ENCODE assay signal across 8 cellular contexts in the genomic region with DNA sequence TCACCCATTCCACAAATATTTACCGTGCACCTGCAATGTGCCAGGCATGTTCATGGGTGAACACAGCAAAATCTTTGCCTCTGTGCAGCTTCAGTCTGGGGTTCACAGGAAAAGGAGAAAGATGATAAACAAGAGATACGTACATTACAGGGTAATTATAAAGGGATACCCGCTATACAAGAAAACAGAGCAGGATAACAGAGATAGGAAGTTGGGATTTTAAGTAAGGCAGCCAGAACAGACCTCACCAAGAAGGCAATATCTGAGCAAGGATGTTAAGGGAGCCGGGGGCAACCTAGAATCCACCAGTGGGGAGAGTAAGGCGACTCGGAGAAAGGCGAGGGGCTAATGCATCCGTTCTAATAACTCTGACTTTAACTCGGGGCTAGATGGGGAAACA. TPM values are rescaled to one million over a fixed set of nuclear protein-coding genes. Genes with fewer than 3 reads are reported as not detected.
DNase-seq lines count a peak whose midpoint lies in the region; ATAC-seq and TF ChIP-seq lines count a peak whose summit lies in the region.

No MANE protein-coding gene starts in this region.

- peak overlapping the region; percentile 89 for H3K27ac Mint-ChIP-seq in activated naive CD4-positive, alpha-beta T cell treated with anti-CD3 and anti-CD28 coated beads, Interleukin-2, amount 10 ng/mL, durations not matched to agents 7 days and 5 days

- DNase-seq in GM06990 (ENCODE audit: extremely low read depth, insufficient read length) (no peak), NCI-H510A (lab: John Stamatoyannopoulos, UW) (no peak), SIG-M5 treated with dmso at 0.1 percent for 504 hours (lab: John Stamatoyannopoulos, UW; ENCODE audit: unreplicated experiment) (no peak)
- DNase-seq in activated naive CD4-positive, alpha-beta T cell treated with anti-CD3 and anti-CD28 coated beads, Interleukin-2, amount 10 ng/mL, durations not matched to agents 7 days and 5 days: no peak

- peaks cover 8% of the 10 kb centered on the region for H3K27me3 Mint-ChIP-seq in activated naive CD4-positive, alpha-beta T cell treated with anti-CD3 and anti-CD28 coated beads, Interleukin-2, amount 10 ng/mL, durations not matched to agents 7 days and 5 days

- peak overlapping the region; percentile 91 for H3K4me3 Mint-ChIP-seq in activated naive CD4-positive, alpha-beta T cell treated with anti-CD3 and anti-CD28 coated beads, Interleukin-2, amount 10 ng/mL, durations not matched to agents 7 days and 5 days

- peaks cover 38% of the 10 kb centered on the region for H3K4me1 Mint-ChIP-seq in activated naive CD4-positive, alpha-beta T cell treated with anti-CD3 and anti-CD28 coated beads, Interleukin-2, amount 10 ng/mL, durations not matched to agents 7 days and 5 days

- H3K36me3 Mint-ChIP-seq in activated naive CD4-positive, alpha-beta T cell treated with anti-CD3 and anti-CD28 coated beads, Interleukin-2, amount 10 ng/mL, durations not matched to agents 7 days and 5 days: peaks cover 4% of the 10 kb centered on the region

- H3K9me3 ChIP-seq in iPS-18c (ENCODE audit: control insufficient read depth, insufficient read depth, low read length): no peaks in the 10 kb centered on the region

- CTCF ChIA-PET in activated naive CD4-positive, alpha-beta T cell treated with anti-CD3 and anti-CD28 coated beads, Interleukin-2, amount 10 ng/mL, durations not matched to agents 7 days and 5 days (lab: Charles Lee): interaction anchor here (1.5 to 4.1 kb wide), 2 partner anchors 56 to 59 kb away, joined by 5 to 19 read pairs; no protein-coding TSS in a partner anchor

- ATAC-seq in HG02970 (IDR thresholded peaks at IDR 0.05; ENCODE audit: low FRiP score, unreplicated experiment) (peak; percentile 0), GM18498 (IDR thresholded peaks at IDR 0.05; ENCODE audit: unreplicated experiment) (no peak)

- no peaks in the 10 kb centered on the region; the same call in 1 of the 2 replicates for H3K36me3 ChIP-seq in GM06990 (ENCODE audit: control insufficient read depth, insufficient read depth, low read length)

- H3K4me3 ChIP-seq in GM06990 (replicated peaks; ENCODE audit: low read depth, low read length) (peak overlapping the region; percentile 80), iPS-18c (ENCODE audit: insufficient read depth, low read depth, low read length) (peak overlapping the region; percentile 52)

- no peak for TF ChIP-seq CTCF in GM06990 (IDR thresholded peaks at IDR 0.05; ENCODE audit: insufficient read depth, low read length, poor library complexity, severe bottlenecking)

- no peaks in the 10 kb centered on the region for H3K27me3 ChIP-seq in GM06990 (replicated peaks; ENCODE audit: control insufficient read depth, insufficient read depth, low read length)

- no peaks in the 10 kb centered on the region for H3K9me3 Mint-ChIP-seq in activated naive CD4-positive, alpha-beta T cell treated with anti-CD3 and anti-CD28 coated beads, Interleukin-2, amount 10 ng/mL, durations not matched to agents 7 days and 5 days

- peak overlapping the region; percentile 41 for H3K27ac ChIP-seq in temporal lobe (ENCODE audit: low read depth, low read length)

RNA-seq across cellular contexts. Expression of a gene that starts 0.8 kb away (rescaled TPM):
- 72.3 TPM for total RNA-seq in temporal lobe
